8 cellular contexts compared by ENCODE assay signal in the genomic region with DNA sequence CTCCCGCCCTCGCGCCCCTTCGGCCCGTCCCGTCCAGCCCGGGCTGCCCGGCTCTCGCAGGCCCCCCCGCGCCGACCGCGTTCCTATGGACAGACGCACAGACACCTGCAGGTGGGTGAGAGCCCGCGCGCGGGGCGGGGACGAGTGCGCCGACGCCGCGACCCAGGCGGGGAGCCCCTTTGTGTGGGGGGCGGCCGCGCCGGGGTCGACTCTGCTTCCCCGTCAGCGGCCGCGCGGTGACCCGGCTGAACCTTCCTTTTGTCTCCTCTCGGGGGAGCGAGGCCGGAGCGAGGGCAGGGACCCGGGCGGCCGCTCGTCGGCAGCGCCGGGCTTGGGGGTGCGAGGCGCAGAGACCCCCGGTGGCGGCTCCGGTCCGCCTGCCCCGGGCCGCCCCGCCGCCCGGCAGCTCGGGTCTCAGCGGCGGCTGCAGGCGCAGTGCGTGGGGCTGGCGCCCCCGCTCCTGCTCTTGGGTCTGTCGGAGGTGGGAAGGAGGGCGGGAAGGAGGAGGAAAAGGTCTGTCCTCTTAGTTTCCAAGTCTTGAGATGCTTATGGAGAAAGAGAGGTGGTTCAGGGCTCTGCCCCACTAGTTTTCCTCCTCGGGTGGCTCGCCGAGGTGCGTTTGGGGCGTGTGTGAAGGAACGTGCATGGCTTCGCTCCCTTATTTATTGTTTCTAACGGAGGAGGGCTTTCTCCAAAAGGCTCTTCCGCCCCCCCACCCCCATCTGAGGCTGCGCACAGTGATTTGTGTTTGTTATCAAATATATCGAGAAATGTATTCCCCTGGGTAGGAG. TPM values are rescaled to one million over a fixed set of nuclear protein-coding genes. Genes with fewer than 3 reads are reported as not detected.
A peak's percentile ranks its signal among the peaks of the same experiment; 100 is the strongest.
DNase-seq lines count a peak whose midpoint lies in the region; ATAC-seq, FAIRE-seq and TF ChIP-seq lines count a peak whose summit lies in the region.

No MANE protein-coding gene starts in this region.

- H3K4me1 ChIP-seq in SK-N-SH (ENCODE audit: control insufficient read depth in 1 of 2, insufficient read depth in 2 of 2, low read depth in 1 of 2, low read length in 1 of 2) (peaks cover 14 to 27% of the 10 kb centered on the region in 2 experiments; a peak in 3 of 4 replicates), uterus (peaks cover 0 to 14% of the 10 kb centered on the region in 2 donors)

- peaks cover 6% of the 10 kb centered on the region for H3F3A ChIP-seq in SK-N-SH (replicated peaks; ENCODE audit: insufficient read depth)

- peaks cover 0 to 3% of the 10 kb centered on the region in 2 donors for H3K9me3 Mint-ChIP-seq in activated naive CD4-positive, alpha-beta T cell treated with anti-CD3 and anti-CD28 coated beads, Interleukin-2, amount 50 U/mL, for 72 hours
- H3K9me3 Mint-ChIP-seq in progenitor cell of endocrine pancreas (ENCODE audit: low read depth): no peaks in the 10 kb centered on the region

- H3K36me3 ChIP-seq in SK-N-SH (replicated peaks in 1 of 2; ENCODE audit: control insufficient read depth in 1 of 2, insufficient read depth in 2 of 2, low read length in 1 of 2) (no peaks in the 10 kb centered on the region), uterus (no peaks in the 10 kb centered on the region)

- ATAC-seq in GM21447 (IDR thresholded peaks at IDR 0.05; ENCODE audit: unreplicated experiment): peak; percentile 35
- peak; percentile 34 to 49 for ATAC-seq in activated naive CD4-positive, alpha-beta T cell treated with anti-CD3 and anti-CD28 coated beads, Interleukin-2, amount 50 U/mL, for 72 hours

- H3K9me3 ChIP-seq in SK-N-SH: no peaks in the 10 kb centered on the region
- no peaks in the 10 kb centered on the region for H3K9me3 ChIP-seq in uterus

- no peaks in the 10 kb centered on the region for H3K27me3 Mint-ChIP-seq in progenitor cell of endocrine pancreas

- no peak for TF ChIP-seq POLR2A in uterus (IDR thresholded peaks at IDR 0.05)

- DNase-seq in DMS53 treated with DMSO at 0.1 percent for 48 hours (lab: John Stamatoyannopoulos, UW; ENCODE audit: unreplicated experiment) (peak; percentile 3), HTR-8/SVneo (ENCODE audit: insufficient read length, low spot score) (peak; percentile 40), SK-N-SH (peak; percentile 82), cardiac septum (ENCODE audit: low spot score) (peak; percentile 81), progenitor cell of endocrine pancreas (ENCODE audit: low spot score, unreplicated experiment) (peak; percentile 38), uterus (peak; percentile 52 to 53)
- DNase-seq in activated naive CD4-positive, alpha-beta T cell treated with anti-CD3 and anti-CD28 coated beads, Interleukin-2, amount 50 U/mL, for 72 hours (ENCODE audit: low spot score in 2 of 2): peak; percentile 46 to 72

- CTCF ChIA-PET in SK-N-SH (lab: Yijun Ruan, JAX): interaction anchor here (0.7 to 2.3 kb wide), 8 partner anchors 8 to 333 kb away, joined by 3 to 6 read pairs (median 3); a partner anchor contains a TSS

- POLR2A ChIA-PET in SK-N-SH (lab: Yijun Ruan, JAX): interaction anchor here (0.7 to 1.3 kb wide), 2 partner anchors 108 to 232 kb away, joined by 3 to 7 read pairs; a partner anchor contains a TSS

- WGBS in SK-N-SH (ENCODE audit: low lambda C conversion rate): 0% methylated on average over 13 of the region's 80 CpGs

- H3K27me3 ChIP-seq in SK-N-SH (ENCODE audit: insufficient read depth) (no peaks in the 10 kb centered on the region), uterus (no peaks in the 10 kb centered on the region)

- H3K9ac ChIP-seq in SK-N-SH: peak overlapping the region; percentile 73

- intact Hi-C loops in cardiac septum (cut with DNase I): loop anchor here (10.0 kb wide), 1 partner anchor 102 kb away; a partner anchor contains a TSS
- intact Hi-C loops in uterus (cut with DNase I; ENCODE audit: low total_unique reads): no loop called here

- no peaks in the 10 kb centered on the region for H4K20me1 ChIP-seq in SK-N-SH (ENCODE audit: insufficient read depth)

- peaks cover 41% of the 10 kb centered on the region for H3K4me1 Mint-ChIP-seq in progenitor cell of endocrine pancreas (ENCODE audit: low read depth)

- TF ChIP-seq CTCF in SK-N-SH (IDR thresholded peaks at IDR 0.05) (no peak), progenitor cell of endocrine pancreas (IDR thresholded peaks at IDR 0.05; ENCODE audit: unreplicated experiment) (no peak), uterus (IDR thresholded peaks at IDR 0.05) (peak in 2 of 4 experiments; percentile 6 to 18)

- peak overlapping the region; percentile 78 for H2AFZ ChIP-seq in SK-N-SH (ENCODE audit: low read depth)

- H3K27ac ChIP-seq in SK-N-SH (ENCODE audit: low read depth in 2 of 2, low read length in 1 of 2) (peak overlapping the region; percentile 51 to 68; a peak in 3 of 4 replicates), uterus (peak overlapping the region; percentile 88 to 91)

- H3K79me2 ChIP-seq in SK-N-SH (ENCODE audit: insufficient read depth): peaks cover 47% of the 10 kb centered on the region

- H3K4me2 ChIP-seq in SK-N-SH: peak overlapping the region; percentile 81

- H3K27ac Mint-ChIP-seq in activated naive CD4-positive, alpha-beta T cell treated with anti-CD3 and anti-CD28 coated beads, Interleukin-2, amount 50 U/mL, for 72 hours: peak overlapping the region; percentile 75 to 92
- peak overlapping the region; percentile 98 for H3K27ac Mint-ChIP-seq in progenitor cell of endocrine pancreas

- H3K9me2 ChIP-seq in SK-N-SH: no peaks in the 10 kb centered on the region

- TF ChIP-seq RAD21 in SK-N-SH (IDR thresholded peaks at IDR 0.05; ENCODE audit: low read length): no peak

- H3K36me3 Mint-ChIP-seq in activated naive CD4-positive, alpha-beta T cell treated with anti-CD3 and anti-CD28 coated beads, Interleukin-2, amount 50 U/mL, for 72 hours: peaks cover 13 to 16% of the 10 kb centered on the region in 2 donors
- H3K36me3 Mint-ChIP-seq in progenitor cell of endocrine pancreas (ENCODE audit: insufficient read depth): peaks cover 4% of the 10 kb centered on the region

- H3K4me3 ChIP-seq in SK-N-SH (ENCODE audit: low read depth in 2 of 2, low read length in 1 of 2) (peak overlapping the region; percentile 80 to 81), uterus (peak overlapping the region; percentile 44 to 99)

- peak overlapping the region; percentile 93 for H3K4me3 Mint-ChIP-seq in progenitor cell of endocrine pancreas (ENCODE audit: low read depth)

- FAIRE-seq in HTR-8/SVneo (lab: Jason Lieb, UNC): no peak

- TF ChIP-seq EP300 in SK-N-SH (IDR thresholded peaks at IDR 0.05; ENCODE audit: borderline replicate concordance in 1 of 2, low read depth in 1 of 2, low read length in 1 of 2): no peak

TF ChIP-seq in SK-N-SH, 30 proteins besides CTCF, POLR2A, EP300 and RAD21:
- no peak for TF ChIP-seq TAF1 (IDR thresholded peaks at IDR 0.05; ENCODE audit: borderline replicate concordance, low read depth, low read length)
- TF ChIP-seq, protein P1, sequence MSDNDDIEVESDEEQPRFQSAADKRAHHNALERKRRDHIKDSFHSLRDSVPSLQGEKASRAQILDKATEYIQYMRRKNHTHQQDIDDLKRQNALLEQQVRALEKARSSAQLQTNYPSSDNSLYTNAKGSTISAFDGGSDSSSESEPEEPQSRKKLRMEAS (IDR thresholded peaks at IDR 0.05; ENCODE audit: low read depth): 0 out of 2 replicates have a peak, but pooled peaks have one; percentile 45
- TF ChIP-seq NRF1 (IDR thresholded peaks at IDR 0.05; ENCODE audit: low read depth, low read length): peak; percentile 49; the same call in 1 of the 2 replicates
- TF ChIP-seq MXI1 (IDR thresholded peaks at IDR 0.05; ENCODE audit: low read depth, low read length): peak; percentile 57; the same call in 1 of the 2 replicates
- no peak for TF ChIP-seq FOXM1 (IDR thresholded peaks at IDR 0.05; ENCODE audit: low read depth)
- TF ChIP-seq RCOR1 (IDR thresholded peaks at IDR 0.05; ENCODE audit: low read length): no peak

RNA-seq across cellular contexts. Expression of a gene that starts 0.6 kb away (rescaled TPM):
- polyA plus RNA-seq in SK-N-SH (2012; rRNA removed): 1.5 and 1.6 TPM in 2 replicates
- 1.4 and 1.7 TPM in 2 replicates for polyA plus RNA-seq in SK-N-SH (2012; cell fraction: cytosol; rRNA removed)
- 3.2 and 4.1 TPM in 2 replicates for polyA plus RNA-seq in SK-N-SH (2012; cell fraction: nucleus; rRNA removed)
- 10 to 100 TPM; 16.8 to 17.0 TPM for total RNA-seq in activated naive CD4-positive, alpha-beta T cell treated with anti-CD3 and anti-CD28 coated beads, Interleukin-2, amount 50 U/mL, for 72 hours
- total RNA-seq in cardiac septum (5.3 TPM), progenitor cell of endocrine pancreas (51.1 and 55.3 TPM in 2 replicates), uterus (10 to 100 TPM in 2 of 4 donors, 1 to 10 TPM in 2; 4.6 to 22.0 (median 9.2) TPM)

Comparison
In these comparisons a context has a peak if more than half of its experiments do, and no peak if none do; other contexts are left out.
1. Peak in every context shown above with its lines: DNase-seq, ATAC-seq, H3K4me3 ChIP-seq and H3K27ac ChIP-seq.
2. DNase-seq: peak in every context shown above with its lines; median percentile 82 in SK-N-SH; 81 in cardiac septum; 59 in activated naive CD4-positive, alpha-beta T cell treated with anti-CD3 and anti-CD28 coated beads, Interleukin-2, amount 50 U/mL, for 72 hours; 52 in uterus; 40 in HTR-8/SVneo; 38 in progenitor cell of endocrine pancreas; 3 in DMS53 treated with DMSO at 0.1 percent for 48 hours.